Comparison of ENCODE assay signal across 3 cellular contexts in genomic region chrX:63551856-63552255, GRCh38.
TF ChIP-seq lines count a peak whose summit lies in the region.

No MANE protein-coding gene starts in this region.

TF ChIP-seq in IMR-90, 13 proteins besides CTCF, POLR2A, EP300 and RAD21:
- TF ChIP-seq CEBPB (IDR thresholded peaks at IDR 0.05; ENCODE audit: low read depth, low read length): peak; percentile 77
- TF ChIP-seq CHD1 (IDR thresholded peaks at IDR 0.05; ENCODE audit: low read depth, low read length): no peak

TF ChIP-seq in K562, 482 proteins besides CTCF, POLR2A, EP300 and RAD21:
- TF ChIP-seq CEBPB (tag; IDR thresholded peaks at IDR 0.05): peak; percentile 79
- no peak for TF ChIP-seq CEBPG (CRISPR knock-in tag; IDR thresholded peaks at IDR 0.05)
- TF ChIP-seq CEBPG (tag; conservative IDR thresholded peaks at IDR 0.05 in 1 of 2, IDR thresholded peaks at IDR 0.05 in 1 of 2): peak in 1 of 2 experiments; percentile 87; a peak in 2 of 4 replicates
- TF ChIP-seq ZNF592 (IDR thresholded peaks at IDR 0.05): no peak

TF ChIP-seq in H1, 55 proteins besides CTCF, POLR2A, EP300 and RAD21:
- TF ChIP-seq TAF7 (optimal IDR thresholded peaks at IDR 0.05; ENCODE audit: borderline replicate concordance, low read depth, low read length) (no peak), CEBPB (IDR thresholded peaks at IDR 0.05; ENCODE audit: low read depth, low read length) (peak; percentile 52; the same call in 1 of the 2 replicates), NANOG (IDR thresholded peaks at IDR 0.05; ENCODE audit: insufficient read depth, low read depth, low read length, poor library complexity, severe bottlenecking) (no peak)
